8 cellular contexts compared by ENCODE assay signal in the genomic region with DNA sequence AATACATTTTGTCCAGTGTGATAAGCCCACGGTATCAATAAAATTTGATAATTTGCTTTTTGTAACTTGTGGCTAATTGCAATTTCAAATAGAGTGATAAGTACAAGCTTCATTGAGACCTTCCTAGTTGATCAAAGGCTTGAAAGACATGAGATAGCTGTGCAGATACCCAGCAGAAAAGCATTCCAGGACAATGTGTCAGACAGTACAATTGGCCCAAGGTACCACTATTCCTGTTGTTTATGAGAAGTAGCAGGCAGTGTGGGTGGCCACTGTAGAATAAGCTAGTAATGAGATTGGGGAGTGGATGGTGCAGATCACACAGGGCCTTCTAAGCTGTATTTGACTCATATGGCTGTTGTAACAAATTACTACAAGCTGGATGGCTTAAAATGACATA.
"Had no signal": no experiment of that assay in that cellular context is flagged by ENCODE, and none has a peak within 500 bp of the region (broad histone marks: within the 10 kb centered on the region; RNA-seq: fewer than 3 reads in every experiment).

No MANE protein-coding gene starts in this region.

- H3K27ac Mint-ChIP-seq: HFFc6 had no signal

- H3K4me3 Mint-ChIP-seq: HFFc6 had no signal

- H3K9ac ChIP-seq: GM23248 had no signal

- DNase-seq: GM23248, GOT3, H7, HCEC 1CT, HFFc6, IMR-90 had no signal

- H2AFZ ChIP-seq: GM23248 had no signal

- H3K27ac ChIP-seq: GM23248, HL-60 had no signal

- H3K4me3 ChIP-seq: GM23248, K562 had no signal
